10 cellular contexts compared by ENCODE assay signal in genomic region chr17:77880702-77881450, GRCh38.
A peak's percentile ranks its signal among the peaks of the same experiment; 100 is the strongest.
DNase-seq lines count a peak whose midpoint lies in the region; ATAC-seq and TF ChIP-seq lines count a peak whose summit lies in the region.
"Had no signal": no experiment of that assay in that cellular context is flagged by ENCODE, and none has a peak within 500 bp of the region (broad histone marks: within the 10 kb centered on the region; RNA-seq: fewer than 3 reads in every experiment).

No MANE protein-coding gene starts in this region.

- no peaks in the 10 kb centered on the region for H3K9me3 Mint-ChIP-seq in CD8-positive, alpha-beta T cell
- H3K9me3 Mint-ChIP-seq in neural progenitor cell = no peaks in the 10 kb centered on the region

- ATAC-seq in CD8-positive, alpha-beta T cell = no peak
- ATAC-seq in HG03378 (IDR thresholded peaks at IDR 0.05; ENCODE audit: unreplicated experiment) = peak; percentile 9

- CTCF ChIA-PET in CD8-positive, alpha-beta T cell (lab: Charles Lee) = interaction anchor here (0.8 to 2.1 kb wide), 7 partner anchors 13 to 138 kb away, joined by 3 to 10 read pairs (median 3); partner anchors contain the start of gene TNRC6C

- H3K36me3 Mint-ChIP-seq in CD8-positive, alpha-beta T cell = no peaks in the 10 kb centered on the region
- no peaks in the 10 kb centered on the region for H3K36me3 Mint-ChIP-seq in neural progenitor cell

- no peaks in the 10 kb centered on the region for H3F3A ChIP-seq in neural progenitor cell (ENCODE audit: low read depth)

- H3K4me3 Mint-ChIP-seq in CD8-positive, alpha-beta T cell = peak overlapping the region; percentile 79
- no peak overlapping the region for H3K4me3 Mint-ChIP-seq in neural progenitor cell

- DNase-seq in CD8-positive, alpha-beta T cell = peak in 1 of 7 experiments; percentile 29
- no peak for DNase-seq in caudate nucleus (lab: John Stamatoyannopoulos, UW)
- DNase-seq in neural progenitor cell (ENCODE audit: low spot score) = no peak
- DNase-seq in DMS153 treated with DMSO at 0.1 percent for 48 hours (lab: John Stamatoyannopoulos, UW; ENCODE audit: unreplicated experiment) = no peak
- DNase-seq in NCI-H128 (lab: John Stamatoyannopoulos, UW; ENCODE audit: unreplicated experiment) = no peak
- DNase-seq in mucosa of gallbladder (ENCODE audit: low spot score) = no peak
- no peak for DNase-seq in nucleus accumbens (lab: John Stamatoyannopoulos, UW)
- DNase-seq: cortex of kidney, DMS53 had no signal

- peaks cover 92% of the 10 kb centered on the region for H3K4me1 Mint-ChIP-seq in CD8-positive, alpha-beta T cell (ENCODE audit: low read depth)
- peaks cover 60% of the 10 kb centered on the region for H3K4me1 Mint-ChIP-seq in neural progenitor cell

- no peak for TF ChIP-seq CTCF in CD8-positive, alpha-beta T cell (IDR thresholded peaks at IDR 0.05)
- TF ChIP-seq CTCF in neural progenitor cell (IDR thresholded peaks at IDR 0.05) = no peak

- H3K27me3 ChIP-seq in CD8-positive, alpha-beta T cell (ENCODE audit: insufficient read depth, low read length) = no peaks in the 10 kb centered on the region
- H3K27me3 ChIP-seq in neural progenitor cell = no peaks in the 10 kb centered on the region

- no peaks in the 10 kb centered on the region for H3K27me3 Mint-ChIP-seq in CD8-positive, alpha-beta T cell (ENCODE audit: low read depth)
- peaks cover 25% of the 10 kb centered on the region for H3K27me3 Mint-ChIP-seq in neural progenitor cell (ENCODE audit: insufficient read depth, low read depth)

- H3K27ac Mint-ChIP-seq in CD8-positive, alpha-beta T cell = peak overlapping the region; percentile 98
- H3K27ac Mint-ChIP-seq in neural progenitor cell = peak overlapping the region; percentile 33

- POLR2A ChIA-PET in CD8-positive, alpha-beta T cell (lab: Charles Lee) = interaction anchor here (0.9 to 8.8 kb wide), 13 partner anchors 11 to 244 kb away, joined by 3 to 138 read pairs (median 4); partner anchors contain the start of gene TNRC6C

- H3K4me2 ChIP-seq in neural progenitor cell = no peak overlapping the region

- H3K27ac ChIP-seq in CD8-positive, alpha-beta T cell (ENCODE audit: low read depth, low read length) = peak overlapping the region; percentile 80
- H3K27ac ChIP-seq in caudate nucleus (ENCODE audit: low read depth, low read length) = peak overlapping the region; percentile 8
- no peak overlapping the region for H3K27ac ChIP-seq in neural progenitor cell

- peak overlapping the region; percentile 66 for H2AFZ ChIP-seq in neural progenitor cell (replicated peaks)

- peaks cover 86% of the 10 kb centered on the region for H3K4me1 ChIP-seq in CD8-positive, alpha-beta T cell (ENCODE audit: insufficient read depth, low read length)
- H3K4me1 ChIP-seq in neural progenitor cell = peaks cover 20% of the 10 kb centered on the region

- no peak overlapping the region for H3K9ac ChIP-seq in neural progenitor cell

- H3K9me3 ChIP-seq in CD8-positive, alpha-beta T cell (ENCODE audit: low read length) = no peaks in the 10 kb centered on the region
- H3K9me3 ChIP-seq in neural progenitor cell (ENCODE audit: low read depth) = no peaks in the 10 kb centered on the region

- H3K36me3 ChIP-seq in CD8-positive, alpha-beta T cell (ENCODE audit: insufficient read depth, low read length) = no peaks in the 10 kb centered on the region
- no peaks in the 10 kb centered on the region for H3K36me3 ChIP-seq in neural progenitor cell

- no peaks in the 10 kb centered on the region for H3K79me2 ChIP-seq in neural progenitor cell (ENCODE audit: low read depth)

- H4K20me1 ChIP-seq in neural progenitor cell (ENCODE audit: low read depth) = no peaks in the 10 kb centered on the region

- intact Hi-C loops in CD8-positive, alpha-beta T cell (cut with DNase I, micrococcal nuclease) = loop anchor here (1.0 to 10.0 kb wide), 4 partner anchors 38 to 254 kb away; partner anchors contain the start of gene TMC8 (in 2 of the 2)

- H3K4me3 ChIP-seq in CD8-positive, alpha-beta T cell (ENCODE audit: low read depth, low read length) = peak overlapping the region; percentile 44
- no peak overlapping the region for H3K4me3 ChIP-seq in neural progenitor cell
